26 cellular contexts compared by ENCODE assay signal in the genomic region with DNA sequence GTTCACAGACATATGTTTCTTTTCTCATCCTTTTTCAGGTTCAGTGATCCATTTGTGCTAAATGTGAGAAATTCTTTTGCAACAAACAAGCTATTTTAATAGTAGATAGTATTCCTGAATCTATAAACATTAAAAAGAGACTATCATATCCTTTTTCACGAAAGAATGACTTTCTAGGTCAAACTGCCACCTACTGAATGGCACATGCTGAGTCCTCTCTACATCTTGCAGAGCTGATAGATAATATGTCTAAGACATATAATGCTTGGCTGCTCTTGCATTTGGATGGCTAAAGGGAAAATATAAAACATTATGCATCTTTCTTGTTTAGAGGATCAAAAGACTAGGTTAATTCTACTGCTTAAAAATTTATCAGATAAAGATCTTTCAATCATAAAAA.
"Had no signal": no experiment of that assay in that cellular context is flagged by ENCODE, and none has a peak within 500 bp of the region (broad histone marks: within the 10 kb centered on the region; RNA-seq: fewer than 3 reads in every experiment).

No MANE protein-coding gene starts in this region.

- H3K4me1 ChIP-seq: left ventricle myocardium inferior, neural progenitor cell, parathyroid adenoma, right atrium auricular region, right lobe of liver, uterus had no signal

- H3K36me3 ChIP-seq: left ventricle myocardium inferior, neural progenitor cell, neutrophil, right atrium auricular region, right lobe of liver, thoracic aorta, tibial artery, uterus had no signal

- ATAC-seq: left colon; natural killer cell; right lobe of liver; stimulated activated memory B cell treated with anti-CD40 and anti-IgM and Interleukin-4, amounts not matched to agents 10 μg/mL and 1 μg/mL and 100 μg/mL, for 72 hours; stimulated activated naive CD8-positive, alpha-beta T cell treated with anti-CD3 and anti-CD28 coated beads, Interleukin-15, amount 100 ng/mL, for 72 hours had no signal

- DNase-seq: hippocampal formation; kidney glomerular epithelial cell; left colon; left ventricle myocardium inferior; mesendoderm; naive B cell; natural killer cell; nephron progenitor cell; occipital lobe; right lobe of liver; stimulated activated CD4-positive, alpha-beta T cell treated with anti-CD3 and anti-CD28 coated beads, Interleukin-1b, Interleukin-23, amount 100 ng/mL, for 48 hours; stimulated activated CD4-positive, alpha-beta T cell treated with anti-CD3 and anti-CD28 coated beads, Interleukin-2, amount 100 ng/mL, for 48 hours; stimulated activated CD4-positive, alpha-beta T cell treated with anti-CD3 and anti-CD28 coated beads, Interleukin-4, amount 100 ng/mL, for 4 hours; stimulated activated CD8-positive, alpha-beta memory T cell treated with anti-CD3 and anti-CD28 coated beads, Interleukin-4, amount 100 ng/mL, for 48 hours; stimulated activated naive CD4-positive, alpha-beta T cell treated with Interleukin-2 at 50 U/mL for 16 hours; stimulated activated naive CD8-positive, alpha-beta T cell treated with anti-CD3 and anti-CD28 coated beads, Interleukin-15, amount 100 ng/mL, for 72 hours; tibial artery; uterus had no signal

- H3K27me3 ChIP-seq: right atrium auricular region, right lobe of liver, tibial artery, uterus had no signal

- H3K9ac ChIP-seq: neural progenitor cell, parathyroid adenoma had no signal

- H3K27ac ChIP-seq: left ventricle myocardium inferior, neural progenitor cell, neutrophil, parathyroid adenoma, right atrium auricular region, right lobe of liver, thoracic aorta, tibial artery, uterus had no signal

- H3K9me3 ChIP-seq: left ventricle myocardium inferior, neutrophil, right atrium auricular region, right lobe of liver, thoracic aorta, tibial artery, uterus had no signal

- H3K4me3 ChIP-seq: left ventricle myocardium inferior, lung, neural progenitor cell, right atrium auricular region, right lobe of liver, smooth muscle cell, thoracic aorta, tibial artery, uterus had no signal

- H3K4me2 ChIP-seq: neural progenitor cell, smooth muscle cell had no signal

- H3K79me2 ChIP-seq: parathyroid adenoma had no signal

- H2AFZ ChIP-seq: neural progenitor cell, parathyroid adenoma had no signal
